Comparison of ENCODE assay signal across 21 cellular contexts in genomic region chr7:134959810-134960209, GRCh38.
"Had no signal": no experiment of that assay in that cellular context is flagged by ENCODE, and none has a peak within 500 bp of the region (broad histone marks: within the 10 kb centered on the region; RNA-seq: fewer than 3 reads in every experiment).

No MANE protein-coding gene starts in this region.

- H3K27ac Mint-ChIP-seq: activated B cell treated with CpG ODN at 0.5 μM for 24 hours; activated CD4-positive, alpha-beta memory T cell treated with anti-CD3 and anti-CD28 coated beads for 36 hours; activated CD4-positive, alpha-beta T cell treated with anti-CD3 and anti-CD28 coated beads, Interleukin-2, amount 10 ng/mL, durations not matched to agents 7 days and 5 days; activated naive CD4-positive, alpha-beta T cell treated with anti-CD3 and anti-CD28 coated beads, Interleukin-2, amount 50 U/mL, for 72 hours; T-helper 1 cell treated with Interleukin-12 subunit alpha and Interleukin-12 subunit beta and Interleukin-4 antibody, amounts not matched to agents 30 μg/mL and 1 μg/mL, for 36 hours had no signal

- H3K36me3 Mint-ChIP-seq: activated CD4-positive, alpha-beta memory T cell treated with anti-CD3 and anti-CD28 coated beads for 36 hours; activated naive CD4-positive, alpha-beta T cell treated with anti-CD3 and anti-CD28 coated beads, Interleukin-2, amount 50 U/mL, for 72 hours had no signal

- H3K27me3 ChIP-seq: MG63 had no signal

- H3K9ac ChIP-seq: KMS-11 had no signal

- H3K9me3 Mint-ChIP-seq: activated B cell treated with CpG ODN at 0.5 μM for 24 hours; activated CD4-positive, alpha-beta memory T cell treated with anti-CD3 and anti-CD28 coated beads for 36 hours; activated CD4-positive, alpha-beta T cell treated with anti-CD3 and anti-CD28 coated beads, Interleukin-2, amount 10 ng/mL, durations not matched to agents 7 days and 5 days; activated naive CD4-positive, alpha-beta T cell treated with anti-CD3 and anti-CD28 coated beads, Interleukin-2, amount 50 U/mL, for 72 hours; activated T-cell treated with anti-CD3 and anti-CD28 coated beads, Interleukin-2, amount 50 U/mL, for 4 hours; T-helper 1 cell treated with Interleukin-12 subunit alpha and Interleukin-12 subunit beta and Interleukin-4 antibody, amounts not matched to agents 30 μg/mL and 1 μg/mL, for 36 hours had no signal

- H3K27ac ChIP-seq: KMS-11 had no signal

- H3K4me3 Mint-ChIP-seq: activated B cell treated with CpG ODN at 0.5 μM for 24 hours; activated CD4-positive, alpha-beta memory T cell treated with anti-CD3 and anti-CD28 coated beads for 36 hours; activated CD4-positive, alpha-beta T cell treated with anti-CD3 and anti-CD28 coated beads, Interleukin-2, amount 10 ng/mL, durations not matched to agents 7 days and 5 days; activated T-cell treated with anti-CD3 and anti-CD28 coated beads, Interleukin-2, amount 50 U/mL, for 4 hours; T-helper 1 cell treated with Interleukin-12 subunit alpha and Interleukin-12 subunit beta and Interleukin-4 antibody, amounts not matched to agents 30 μg/mL and 1 μg/mL, for 36 hours had no signal

- H3K4me1 Mint-ChIP-seq: activated B cell treated with CpG ODN at 0.5 μM for 24 hours; activated CD4-positive, alpha-beta T cell treated with anti-CD3 and anti-CD28 coated beads, Interleukin-2, amount 10 ng/mL, durations not matched to agents 7 days and 5 days had no signal

- DNase-seq: activated B cell treated with CpG ODN at 0.5 μM for 24 hours; activated CD4-positive, alpha-beta memory T cell treated with anti-CD3 and anti-CD28 coated beads for 36 hours; activated CD4-positive, alpha-beta T cell treated with anti-CD3 and anti-CD28 coated beads, Interleukin-2, amount 10 ng/mL, durations not matched to agents 7 days and 5 days; activated CD8-positive, alpha-beta memory T cell treated with anti-CD3 and anti-CD28 coated beads for 24 hours; activated effector memory CD4-positive, alpha-beta T cell treated with anti-CD3 and anti-CD28 coated beads, Interleukin-2, amount 50 U/mL, for 16 hours; activated naive CD4-positive, alpha-beta T cell treated with Interleukin-2 at 50 U/mL for 16 hours; activated T-cell treated with anti-CD3 and anti-CD28 coated beads, Interleukin-2, amount 50 U/mL, for 4 hours; amygdala; NCI-H1105; NCI-H1436; NCI-H1694 treated with DMSO at 0.1 percent for 48 hours; NCI-H2029 treated with DMSO at 0.1 percent for 48 hours; NCI-H345; NCI-H510A; NCI-H526 treated with DMSO at 0.1 percent for 48 hours; NCI-H82; SIG-M5 had no signal

- ATAC-seq: activated naive CD4-positive, alpha-beta T cell treated with anti-CD3 and anti-CD28 coated beads, Interleukin-2, amount 50 U/mL, for 72 hours; activated T-cell treated with anti-CD3 and anti-CD28 coated beads, Interleukin-2, amount 50 U/mL, for 4 hours had no signal

- H3K9me3 ChIP-seq: MG63 had no signal

- H3K4me3 ChIP-seq: MG63 had no signal
